8 cellular contexts compared by ENCODE assay signal in genomic region chr1:26696645-26697440, GRCh38.
A peak's percentile ranks its signal among the peaks of the same experiment; 100 is the strongest.
DNase-seq lines count a peak whose midpoint lies in the region; ATAC-seq lines count a peak whose summit lies in the region.

No MANE protein-coding gene starts in this region.

- no peaks in the 10 kb centered on the region for H3K9me3 Mint-ChIP-seq in stimulated activated memory B cell treated with anti-CD40 and anti-IgM and Interleukin-4, amounts not matched to agents 10 μg/mL and 1 μg/mL and 100 μg/mL, for 72 hours

- H3K36me3 ChIP-seq in ACC112 (ENCODE audit: insufficient read depth, low read length), result no peaks in the 10 kb centered on the region
- no peaks in the 10 kb centered on the region for H3K36me3 ChIP-seq in muscle layer of duodenum (ENCODE audit: control insufficient read depth in 1 of 2, insufficient read depth in 2 of 2, low read length in 2 of 2)

- ATAC-seq in HG03025 (IDR thresholded peaks at IDR 0.05; ENCODE audit: low FRiP score, unreplicated experiment) (peak; percentile 9), GM21367 (IDR thresholded peaks at IDR 0.05; ENCODE audit: unreplicated experiment) (no peak)
- peak; percentile 3 for ATAC-seq in stimulated activated memory B cell treated with anti-CD40 and anti-IgM and Interleukin-4, amounts not matched to agents 10 μg/mL and 1 μg/mL and 100 μg/mL, for 72 hours

- H3K4me1 ChIP-seq in ACC112 (ENCODE audit: control insufficient read depth, insufficient read depth, low read length, unreplicated experiment) (peaks cover 54% of the 10 kb centered on the region), muscle layer of duodenum (ENCODE audit: control insufficient read depth in 1 of 2, insufficient read depth in 2 of 2, low read length in 2 of 2) (peaks cover 56 to 58% of the 10 kb centered on the region in 2 donors)

- peaks cover 11% of the 10 kb centered on the region for H3K36me3 Mint-ChIP-seq in stimulated activated memory B cell treated with anti-CD40 and anti-IgM and Interleukin-4, amounts not matched to agents 10 μg/mL and 1 μg/mL and 100 μg/mL, for 72 hours

- peak; percentile 69 for DNase-seq in activated CD4-positive, alpha-beta T cell treated with anti-CD3 and anti-CD28 coated beads, Interleukin-2, amount 50 U/mL, for 1 hour
- peak; percentile 63 for DNase-seq in effector CD4-positive, alpha-beta T cell
- no peak for DNase-seq in SIG-M5 (lab: John Stamatoyannopoulos, UW)

- H3K27me3 ChIP-seq in ACC112 (ENCODE audit: insufficient read depth, low read length) (no peaks in the 10 kb centered on the region), muscle layer of duodenum (ENCODE audit: low read depth, low read length) (no peaks in the 10 kb centered on the region)

- peaks cover 68% of the 10 kb centered on the region for H3K79me2 ChIP-seq in ACC112 (ENCODE audit: control insufficient read depth, insufficient read depth, low read length, unreplicated experiment)

- no peak overlapping the region for H3K4me3 Mint-ChIP-seq in stimulated activated memory B cell treated with anti-CD40 and anti-IgM and Interleukin-4, amounts not matched to agents 10 μg/mL and 1 μg/mL and 100 μg/mL, for 72 hours

- H3K4me1 Mint-ChIP-seq in stimulated activated memory B cell treated with anti-CD40 and anti-IgM and Interleukin-4, amounts not matched to agents 10 μg/mL and 1 μg/mL and 100 μg/mL, for 72 hours, result peaks cover 33% of the 10 kb centered on the region

- H3K27ac ChIP-seq in ACC112 (ENCODE audit: low read depth, low read length), result peak overlapping the region; percentile 63
- peak overlapping the region; percentile 11 for H3K27ac ChIP-seq in muscle layer of duodenum (ENCODE audit: low read length)

- H3K4me3 ChIP-seq in ACC112 (ENCODE audit: low read depth, low read length), result peak overlapping the region; percentile 83
- H3K4me3 ChIP-seq in muscle layer of duodenum (ENCODE audit: low read depth in 1 of 2, low read length in 2 of 2), result peak overlapping the region; percentile 77 to 92

- H3K9me3 ChIP-seq in muscle layer of duodenum (ENCODE audit: control insufficient read depth in 1 of 2, low read length in 2 of 2), result no peaks in the 10 kb centered on the region

- H3K27me3 Mint-ChIP-seq in stimulated activated memory B cell treated with anti-CD40 and anti-IgM and Interleukin-4, amounts not matched to agents 10 μg/mL and 1 μg/mL and 100 μg/mL, for 72 hours, result no peaks in the 10 kb centered on the region

- H3K27ac Mint-ChIP-seq in stimulated activated memory B cell treated with anti-CD40 and anti-IgM and Interleukin-4, amounts not matched to agents 10 μg/mL and 1 μg/mL and 100 μg/mL, for 72 hours, result no peak overlapping the region

- H2AFZ ChIP-seq in ACC112 (ENCODE audit: low read length, unreplicated experiment), result no peak overlapping the region
